17 cellular contexts compared by ENCODE assay signal in the genomic region with DNA sequence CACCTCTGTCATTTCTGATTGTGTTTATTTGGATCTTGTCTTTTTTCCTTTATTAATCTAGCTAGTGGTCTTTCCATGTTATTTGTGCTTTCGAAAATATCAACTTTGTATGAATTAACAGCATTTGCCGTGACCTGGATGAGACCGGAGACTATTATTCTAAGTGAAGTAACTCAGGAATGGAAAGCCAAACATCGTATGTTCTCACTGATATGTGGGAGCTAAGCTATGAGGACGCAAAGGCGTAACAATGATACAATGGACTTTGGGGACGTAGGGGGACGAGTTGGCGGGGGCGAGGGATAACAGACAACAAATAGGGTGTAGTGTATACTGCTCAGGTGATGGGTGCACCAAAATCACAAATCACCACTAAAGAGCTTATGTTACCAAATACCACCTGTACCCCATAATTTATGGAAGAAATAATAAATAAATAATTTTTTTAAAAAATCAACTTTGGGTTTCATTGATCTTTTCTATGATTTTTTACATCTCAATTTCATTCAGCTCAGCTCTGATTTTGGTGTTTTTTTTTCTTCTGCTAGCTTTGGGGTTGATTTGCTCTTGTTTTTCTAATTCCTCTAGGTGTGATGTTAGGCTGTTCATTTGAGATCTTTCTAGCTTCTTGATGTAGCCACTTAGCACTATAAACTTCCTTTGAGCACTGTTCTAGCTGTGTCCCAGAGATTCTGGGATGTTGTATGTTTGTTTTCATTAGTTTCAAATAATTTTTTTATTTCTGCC. TPM values are rescaled to one million over a fixed set of nuclear protein-coding genes. Genes with fewer than 3 reads are reported as not detected.
"Had no signal": no experiment of that assay in that cellular context is flagged by ENCODE, and none has a peak within 500 bp of the region (broad histone marks: within the 10 kb centered on the region; RNA-seq: fewer than 3 reads in every experiment).

No MANE protein-coding gene starts in this region.

RNA-seq across cellular contexts. Expression of gene IZUMO2, which starts 27.1 kb away (rescaled TPM):
- total RNA-seq: activated naive CD4-positive, alpha-beta T cell treated with anti-CD3 and anti-CD28 coated beads, Interleukin-2, amount 50 U/mL, for 72 hours; activated T-cell treated with anti-CD3 and anti-CD28 coated beads, Interleukin-2, amount 50 U/mL, for 4 hours; body of pancreas; fibroblast of lung; gastrocnemius medialis; heart left ventricle; left cardiac atrium; mammary epithelial cell; natural killer cell treated with Interleukin-12 subunit alpha and Interleukin-12 subunit beta and Interleukin-15 and Interleukin-18, amount 100 ng/mL, for 72 hours; occipital lobe; pulmonary artery endothelial cell; sigmoid colon; SK-MEL-5; spleen; T-cell; thoracic aorta had no signal
- polyA plus RNA-seq: fibroblast of lung, heart left ventricle, immature natural killer cell, mammary epithelial cell, sigmoid colon, spleen had no signal
